Comparison of ENCODE assay signal across 19 cellular contexts in the genomic region with DNA sequence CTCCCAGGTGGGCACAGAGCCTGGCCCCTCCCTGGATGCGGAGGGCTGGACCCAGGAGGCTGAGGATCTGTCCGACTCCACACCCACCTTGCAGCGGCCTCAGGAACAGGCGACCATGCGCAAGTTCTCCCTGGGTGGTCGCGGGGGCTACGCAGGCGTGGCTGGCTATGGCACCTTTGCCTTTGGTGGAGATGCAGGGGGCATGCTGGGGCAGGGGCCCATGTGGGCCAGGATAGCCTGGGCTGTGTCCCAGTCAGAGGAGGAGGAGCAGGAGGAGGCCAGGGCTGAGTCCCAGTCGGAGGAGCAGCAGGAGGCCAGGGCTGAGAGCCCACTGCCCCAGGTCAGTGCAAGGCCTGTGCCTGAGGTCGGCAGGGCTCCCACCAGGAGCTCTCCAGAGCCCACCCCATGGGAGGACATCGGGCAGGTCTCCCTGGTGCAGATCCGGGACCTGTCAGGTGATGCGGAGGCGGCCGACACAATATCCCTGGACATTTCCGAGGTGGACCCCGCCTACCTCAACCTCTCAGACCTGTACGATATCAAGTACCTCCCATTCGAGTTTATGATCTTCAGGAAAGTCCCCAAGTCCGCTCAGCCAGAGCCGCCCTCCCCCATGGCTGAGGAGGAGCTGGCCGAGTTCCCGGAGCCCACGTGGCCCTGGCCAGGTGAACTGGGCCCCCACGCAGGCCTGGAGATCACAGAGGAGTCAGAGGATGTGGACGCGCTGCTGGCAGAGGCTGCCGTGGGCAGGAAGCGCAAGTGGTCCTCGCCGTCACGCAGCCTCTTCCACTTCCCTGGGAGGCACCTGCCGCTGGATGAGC. TPM values are rescaled to one million over a fixed set of nuclear protein-coding genes. Genes with fewer than 3 reads are reported as not detected.
DNase-seq lines count a peak whose midpoint lies in the region; ATAC-seq and TF ChIP-seq lines count a peak whose summit lies in the region.
"Had no signal": no experiment of that assay in that cellular context is flagged by ENCODE, and none has a peak within 500 bp of the region (broad histone marks: within the 10 kb centered on the region; RNA-seq: fewer than 3 reads in every experiment).

No MANE protein-coding gene starts in this region.

- no peak for TF ChIP-seq CTCF in left ventricle myocardium inferior (IDR thresholded peaks at IDR 0.05; ENCODE audit: borderline replicate concordance)

- intact Hi-C loops in left ventricle myocardium inferior (cut with micrococcal nuclease), result no loop called here

- H3K4me3 ChIP-seq in left ventricle myocardium inferior, result peak overlapping the region; percentile 67

- peaks cover 23% of the 10 kb centered on the region for H3K36me3 ChIP-seq in left ventricle myocardium inferior

- DNase-seq in DMS53 (lab: John Stamatoyannopoulos, UW) (peak; percentile 83), RPMI8226 (peak; percentile 75), left ventricle myocardium inferior (peak; percentile 52), renal cortical epithelial cell (ENCODE audit: low read depth) (peak; percentile 72), Kasumi-1 (lab: John Stamatoyannopoulos, UW) (no peak), NCI-H446 treated with DMSO at 0.1 percent for 48 hours (lab: John Stamatoyannopoulos, UW) (no peak)
- DNase-seq: activated CD8-positive, alpha-beta memory T cell treated with anti-CD3 and anti-CD28 coated beads for 24 hours; activated naive CD4-positive, alpha-beta T cell; HCEC 1CT; hippocampal formation; midbrain; NCI-H1417; NCI-H526; stimulated activated CD4-positive, alpha-beta T cell treated with anti-CD3 and anti-CD28 coated beads, Interleukin-4, amount 100 ng/mL, for 4 hours; stimulated activated naive B cell treated with anti-CD40 and anti-IgM and Interleukin-4, amounts not matched to agents 10 μg/mL and 1 μg/mL and 100 μg/mL, for 72 hours had no signal

- ATAC-seq in GM19463 (IDR thresholded peaks at IDR 0.05; ENCODE audit: unreplicated experiment), result no peak
- no peak for ATAC-seq in HG03521 (IDR thresholded peaks at IDR 0.05; ENCODE audit: unreplicated experiment)
- ATAC-seq: stimulated activated naive B cell treated with anti-CD40 and anti-IgM and Interleukin-4, amounts not matched to agents 10 μg/mL and 1 μg/mL and 100 μg/mL, for 72 hours had no signal

- no peaks in the 10 kb centered on the region for H3K9me3 ChIP-seq in left ventricle myocardium inferior (replicated peaks)

- H3K4me1 ChIP-seq in left ventricle myocardium inferior, result peaks cover 74% of the 10 kb centered on the region

- peaks cover 22% of the 10 kb centered on the region for H3K27me3 ChIP-seq in left ventricle myocardium inferior (ENCODE audit: low read depth)

- H3K27ac ChIP-seq in left ventricle myocardium inferior (replicated peaks), result peak overlapping the region; percentile 95
- H3K27ac ChIP-seq: epithelial cell of prostate had no signal

RNA-seq across cellular contexts. Expression of a gene that starts 34.2 kb away (rescaled TPM):
- total RNA-seq in left ventricle myocardium inferior (6.2 TPM), renal cortical epithelial cell (16.5 and 22.0 TPM in 2 replicates)

RNA-seq across cellular contexts. Expression of a gene that starts 44.3 kb away (rescaled TPM):
- total RNA-seq in left ventricle myocardium inferior (0.36 TPM), renal cortical epithelial cell (0.69 and 1.5 TPM in 2 replicates)
- total RNA-seq: B cell had no signal

Comparison
In these comparisons a context has a peak if more than half of its experiments do, and no peak if none do; other contexts are left out.
1. DNase-seq: peak in DMS53 (single experiment), RPMI8226 (single experiment), left ventricle myocardium inferior (single experiment) and renal cortical epithelial cell (single experiment); none in Kasumi-1 (0 of 2) and NCI-H446 treated with DMSO at 0.1 percent for 48 hours (single experiment).